Comparison of ENCODE assay signal across 19 cellular contexts in genomic region chr14:53567236-53567785, GRCh38.
DNase-seq lines count a peak whose midpoint lies in the region; TF ChIP-seq lines count a peak whose summit lies in the region.
"Had no signal": no experiment of that assay in that cellular context is flagged by ENCODE, and none has a peak within 500 bp of the region (broad histone marks: within the 10 kb centered on the region; RNA-seq: fewer than 3 reads in every experiment).

No MANE protein-coding gene starts in this region.

- 90% methylated on average over 3 of the region's 3 CpGs for WGBS in HUES64

- TF ChIP-seq CTCF in mesothelial cell of epicardium (IDR thresholded peaks at IDR 0.05; ENCODE audit: unreplicated experiment): no peak

- CTCF ChIA-PET in activated CD4-positive, alpha-beta T cell treated with anti-CD3 and anti-CD28 coated beads, Interleukin-2, amount 10 ng/mL, durations not matched to agents 7 days and 5 days (lab: Charles Lee): no interaction called here

- H3K27ac ChIP-seq in HUES64 (ENCODE audit: low read depth, low read length): peak overlapping the region; percentile 55; the same call in 1 of the 2 replicates

- H3K4me3 ChIP-seq in HUES64 (ENCODE audit: low read length): no peak overlapping the region

- H3K9me3 Mint-ChIP-seq in activated CD4-positive, alpha-beta T cell treated with anti-CD3 and anti-CD28 coated beads, Interleukin-2, amount 10 ng/mL, durations not matched to agents 7 days and 5 days: no peaks in the 10 kb centered on the region
- peaks cover 23% of the 10 kb centered on the region for H3K9me3 Mint-ChIP-seq in mesothelial cell of epicardium

- H3K27me3 ChIP-seq in HUES64 (ENCODE audit: insufficient read depth, low read length): no peaks in the 10 kb centered on the region

- no peaks in the 10 kb centered on the region for H3K36me3 ChIP-seq in HUES64 (ENCODE audit: insufficient read depth, low read length)
- H3K36me3 ChIP-seq: BE2C had no signal

- H3K27ac Mint-ChIP-seq in activated CD4-positive, alpha-beta T cell treated with anti-CD3 and anti-CD28 coated beads, Interleukin-2, amount 10 ng/mL, durations not matched to agents 7 days and 5 days: no peak overlapping the region
- H3K27ac Mint-ChIP-seq in mesothelial cell of epicardium: no peak overlapping the region
- H3K27ac Mint-ChIP-seq: CD4-positive, CD25-positive, alpha-beta regulatory T cell; IgD-negative memory B cell had no signal

- H3K9ac ChIP-seq in HUES64 (ENCODE audit: low read depth, low read length): no peak overlapping the region

- peaks cover 10% of the 10 kb centered on the region; the same call in 1 of the 2 replicates for H3K9me3 ChIP-seq in HUES64 (ENCODE audit: insufficient read depth, low read depth, low read length)
- H3K9me3 ChIP-seq: BE2C had no signal

- POLR2A ChIA-PET in activated CD4-positive, alpha-beta T cell treated with anti-CD3 and anti-CD28 coated beads, Interleukin-2, amount 10 ng/mL, durations not matched to agents 7 days and 5 days (lab: Charles Lee): no interaction called here

- H3K36me3 Mint-ChIP-seq in activated CD4-positive, alpha-beta T cell treated with anti-CD3 and anti-CD28 coated beads, Interleukin-2, amount 10 ng/mL, durations not matched to agents 7 days and 5 days (ENCODE audit: low read depth): no peaks in the 10 kb centered on the region
- peaks cover 5% of the 10 kb centered on the region for H3K36me3 Mint-ChIP-seq in mesothelial cell of epicardium
- H3K36me3 Mint-ChIP-seq: CD4-positive, CD25-positive, alpha-beta regulatory T cell had no signal

- peaks cover 9% of the 10 kb centered on the region for H3K27me3 Mint-ChIP-seq in activated CD4-positive, alpha-beta T cell treated with anti-CD3 and anti-CD28 coated beads, Interleukin-2, amount 10 ng/mL, durations not matched to agents 7 days and 5 days
- H3K27me3 Mint-ChIP-seq in mesothelial cell of epicardium (ENCODE audit: low read depth): no peaks in the 10 kb centered on the region
- H3K27me3 Mint-ChIP-seq: CD4-positive, CD25-positive, alpha-beta regulatory T cell had no signal

- peak; percentile 85 for DNase-seq in astrocyte of the hippocampus (ENCODE audit: low read depth, low spot score)
- DNase-seq in iPS DF 19.7 (ENCODE audit: low read depth, low spot score): peak; percentile 25
- DNase-seq in iPS-NIHi7 (ENCODE audit: extremely low spot score): no peak
- no peak for DNase-seq in activated CD4-positive, alpha-beta T cell treated with anti-CD3 and anti-CD28 coated beads, Interleukin-2, amount 10 ng/mL, durations not matched to agents 7 days and 5 days
- DNase-seq in NOMO-1 treated with DMSO at 0.1 percent for 48 hours (lab: John Stamatoyannopoulos, UW; ENCODE audit: unreplicated experiment): no peak
- DNase-seq in mesothelial cell of epicardium (ENCODE audit: low spot score in 2 of 2, unreplicated experiment in 2 of 2): no peak
- DNase-seq: BE2C; CD4-positive, CD25-positive, alpha-beta regulatory T cell; COR-L47; DMS79 treated with DMSO at 0.1 percent for 48 hours; HCEC 1CT; NCI-H1417; NCI-H1694 treated with DMSO at 0.1 percent for 48 hours; NCI-H446 treated with DMSO at 0.1 percent for 48 hours; NCI-H526 treated with DMSO at 0.1 percent for 48 hours; PC-3; SHP77 had no signal

- no peak overlapping the region for H3K4me3 Mint-ChIP-seq in activated CD4-positive, alpha-beta T cell treated with anti-CD3 and anti-CD28 coated beads, Interleukin-2, amount 10 ng/mL, durations not matched to agents 7 days and 5 days
- no peak overlapping the region for H3K4me3 Mint-ChIP-seq in mesothelial cell of epicardium
- H3K4me3 Mint-ChIP-seq: CD4-positive, CD25-positive, alpha-beta regulatory T cell; IgD-negative memory B cell had no signal

- no peaks in the 10 kb centered on the region for H3K4me1 Mint-ChIP-seq in activated CD4-positive, alpha-beta T cell treated with anti-CD3 and anti-CD28 coated beads, Interleukin-2, amount 10 ng/mL, durations not matched to agents 7 days and 5 days
- H3K4me1 Mint-ChIP-seq in mesothelial cell of epicardium: peaks cover 21% of the 10 kb centered on the region
- H3K4me1 Mint-ChIP-seq: CD4-positive, CD25-positive, alpha-beta regulatory T cell had no signal

- H3K4me1 ChIP-seq in HUES64 (ENCODE audit: insufficient read depth, low read length): peaks cover 13% of the 10 kb centered on the region
- H3K4me1 ChIP-seq: BE2C had no signal

Comparison
In these comparisons a context has a peak if more than half of its experiments do, and no peak if none do; other contexts are left out.
1. DNase-seq: peak in astrocyte of the hippocampus (single experiment) and iPS DF 19.7 (single experiment); none in iPS-NIHi7 (single experiment), activated CD4-positive, alpha-beta T cell treated with anti-CD3 and anti-CD28 coated beads, Interleukin-2, amount 10 ng/mL, durations not matched to agents 7 days and 5 days (single experiment), NOMO-1 treated with DMSO at 0.1 percent for 48 hours (single experiment) and mesothelial cell of epicardium (0 of 2).